In the genomic region with DNA sequence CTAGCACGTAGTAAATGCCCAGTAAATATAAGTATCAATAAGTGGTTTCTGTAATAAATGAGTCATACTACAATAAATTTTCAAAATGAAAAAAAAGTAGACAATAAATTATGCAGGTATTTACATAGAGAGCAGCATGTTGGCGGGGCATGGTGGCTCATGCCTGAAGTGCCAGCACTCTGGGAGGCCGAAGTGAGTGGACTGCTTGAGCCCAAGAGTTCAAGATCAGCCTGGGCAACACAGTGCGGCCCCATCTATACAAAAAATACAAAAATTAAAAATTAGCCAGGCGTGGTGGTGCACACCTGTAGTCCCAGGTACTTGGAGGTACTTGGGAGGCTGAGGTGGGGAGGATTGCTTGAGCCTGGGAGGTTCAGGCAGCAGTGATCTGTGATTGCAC, we compare ENCODE assay signal across 22 cellular contexts.
DNase-seq lines count a peak whose midpoint lies in the region; ATAC-seq and TF ChIP-seq lines count a peak whose summit lies in the region.
"Had no signal": no experiment of that assay in that cellular context is flagged by ENCODE, and none has a peak within 500 bp of the region (broad histone marks: within the 10 kb centered on the region; RNA-seq: fewer than 3 reads in every experiment).

No MANE protein-coding gene starts in this region.

- 83% methylated on average over 5 of the region's 5 CpGs for WGBS in mammary epithelial cell (ENCODE audit: low coverage, missing lambda C conversion rate)
- 97% methylated on average over 5 of the region's 5 CpGs for WGBS in esophagus muscularis mucosa

- no peak for TF ChIP-seq POLR2A in esophagus muscularis mucosa (IDR thresholded peaks at IDR 0.05; ENCODE audit: low read depth)

- H3K79me2 ChIP-seq in mammary epithelial cell (ENCODE audit: insufficient read depth, low read length): no peaks in the 10 kb centered on the region

- CTCF ChIA-PET in MCF 10A (lab: Yijun Ruan, JAX): no interaction called here
- CTCF ChIA-PET in mammary epithelial cell (lab: Charles Lee; ENCODE audit: low non-redundant PET): no interaction called here
- CTCF ChIA-PET in Panc1 (lab: Charles Lee): no interaction called here

- intact Hi-C loops in MCF 10A (cut with micrococcal nuclease) (no loop called here), mammary epithelial cell (cut with micrococcal nuclease) (no loop called here), Panc1 (cut with micrococcal nuclease; ENCODE audit: unreplicated experiment) (no loop called here), esophagus muscularis mucosa (cut with DNase I) (no loop called here), natural killer cell (cut with micrococcal nuclease) (no loop called here)

- POLR2A ChIA-PET in MCF 10A (lab: Yijun Ruan, JAX): interaction anchor here (2.0 kb wide), 1 partner anchor 12 kb away, joined by 6 read pairs; no protein-coding TSS in a partner anchor
- POLR2A ChIA-PET in Panc1 (lab: Charles Lee): no interaction called here

- H3K4me3 Mint-ChIP-seq in MCF 10A (ENCODE audit: unreplicated experiment) (no peak overlapping the region), natural killer cell (no peak overlapping the region)
- H3K4me3 Mint-ChIP-seq: B cell; CD4-positive, alpha-beta T cell; CD8-positive, alpha-beta T cell had no signal

- no peak for ATAC-seq in Panc1
- no peak for ATAC-seq in natural killer cell
- ATAC-seq: A549; CD8-positive, alpha-beta T cell; GM12878 had no signal

- H3K36me3 ChIP-seq in mammary epithelial cell (ENCODE audit: insufficient read depth, low read length): no peaks in the 10 kb centered on the region
- no peaks in the 10 kb centered on the region for H3K36me3 ChIP-seq in Panc1 (ENCODE audit: control insufficient read depth, insufficient read depth, low read length)
- H3K36me3 ChIP-seq in esophagus muscularis mucosa: no peaks in the 10 kb centered on the region
- H3K36me3 ChIP-seq: BLaER1 treated with 17β-estradiol and CSF1 and Interleukin-3, amounts not matched to agents 10 nM and 100 nM had no signal

- in situ Hi-C loops in mammary epithelial cell (cut with MboI; ENCODE audit: low sequenced_read_pairs in 2 of 2): no loop called here
- in situ Hi-C loops in Panc1 (cut with HindIII; ENCODE audit: low pct_unique_long_range_greater_than_20kb, low sequenced_read_pairs): no loop called here

- H3K27me3 ChIP-seq in mammary epithelial cell (ENCODE audit: insufficient read depth, low read length) (no peaks in the 10 kb centered on the region), Panc1 (ENCODE audit: control insufficient read depth, insufficient read depth, low read length) (no peaks in the 10 kb centered on the region), esophagus muscularis mucosa (no peaks in the 10 kb centered on the region)
- H3K27me3 ChIP-seq: BLaER1 treated with 17β-estradiol and CSF1 and Interleukin-3, amounts not matched to agents 10 nM and 100 nM had no signal

- TF ChIP-seq CTCF in MCF 10A (IDR thresholded peaks at IDR 0.05; ENCODE audit: unreplicated experiment) (no peak), mammary epithelial cell (conservative IDR thresholded peaks at IDR 0.05 in 1 of 2, IDR thresholded peaks at IDR 0.05 in 1 of 2; ENCODE audit: extremely low read depth in 1 of 2, insufficient read depth in 1 of 2, low read depth in 1 of 2, low read length in 2 of 2) (no peak), Panc1 (IDR thresholded peaks at IDR 0.05) (no peak), esophagus muscularis mucosa (IDR thresholded peaks at IDR 0.05) (no peak), natural killer cell (IDR thresholded peaks at IDR 0.05) (no peak)

- no peak for TF ChIP-seq EP300 in esophagus muscularis mucosa (IDR thresholded peaks at IDR 0.05)

- dilution Hi-C loops in mammary epithelial cell (cut with HindIII; ENCODE audit: low sequenced_read_pairs): no loop called here

- H3K36me3 Mint-ChIP-seq in MCF 10A (ENCODE audit: insufficient read depth, unreplicated experiment) (no peaks in the 10 kb centered on the region), natural killer cell (no peaks in the 10 kb centered on the region)
- H3K36me3 Mint-ChIP-seq: CD8-positive, alpha-beta T cell had no signal

- no peak overlapping the region for H3K4me3 ChIP-seq in mammary epithelial cell (replicated peaks in 1 of 3; ENCODE audit: insufficient read depth in 1 of 3, low read depth in 2 of 3, low read length in 3 of 3)
- no peak overlapping the region for H3K4me3 ChIP-seq in Panc1 (ENCODE audit: low read depth in 2 of 2, low read length in 2 of 2)
- no peak overlapping the region for H3K4me3 ChIP-seq in esophagus muscularis mucosa
- H3K4me3 ChIP-seq: A549; BLaER1 treated with 17β-estradiol and CSF1 and Interleukin-3, amounts not matched to agents 10 nM and 100 nM; GM12878 had no signal

- no peak for DNase-seq in MCF 10A (ENCODE audit: unreplicated experiment)
- no peak for DNase-seq in mammary epithelial cell
- DNase-seq in Panc1 (ENCODE audit: low read depth, low spot score): no peak
- DNase-seq in esophagus muscularis mucosa (ENCODE audit: extremely low spot score): peak; percentile 62
- no peak for DNase-seq in NCI-H1048 (lab: John Stamatoyannopoulos, UW)
- DNase-seq in natural killer cell: no peak
- DNase-seq: AML-193; Caco-2; Calu3; CD4-positive, alpha-beta T cell; CD8-positive, alpha-beta T cell; DMS53; DMS79; DND-41; EL; GDM1 had no signal

- H3K27ac ChIP-seq in mammary epithelial cell (ENCODE audit: insufficient read depth, low read depth, low read length) (no peak overlapping the region), Panc1 (ENCODE audit: low read length) (peak overlapping the region; percentile 51; the same call in 1 of the 2 replicates), esophagus muscularis mucosa (replicated peaks in 1 of 4) (no peak overlapping the region)
- H3K27ac ChIP-seq: 22Rv1; A549; BLaER1 treated with 17β-estradiol and CSF1 and Interleukin-3, amounts not matched to agents 10 nM and 100 nM; C4-2B had no signal

- H3K27ac Mint-ChIP-seq in MCF 10A (ENCODE audit: low read depth, unreplicated experiment) (peak overlapping the region; percentile 8), natural killer cell (no peak overlapping the region)
- H3K27ac Mint-ChIP-seq: B cell; CD4-positive, alpha-beta T cell; CD8-positive, alpha-beta T cell had no signal

- H3K9me3 Mint-ChIP-seq in MCF 10A (ENCODE audit: unreplicated experiment) (peaks cover 6% of the 10 kb centered on the region), natural killer cell (no peaks in the 10 kb centered on the region)
- H3K9me3 Mint-ChIP-seq: CD4-positive, alpha-beta T cell; CD8-positive, alpha-beta T cell had no signal

- H3K4me1 Mint-ChIP-seq in MCF 10A (ENCODE audit: insufficient read depth, unreplicated experiment): peaks cover 14% of the 10 kb centered on the region
- H3K4me1 Mint-ChIP-seq in natural killer cell: no peaks in the 10 kb centered on the region
- H3K4me1 Mint-ChIP-seq: B cell had no signal

- H3K4me2 ChIP-seq in mammary epithelial cell (ENCODE audit: insufficient read depth, low read depth, low read length): no peak overlapping the region
- H3K4me2 ChIP-seq: A549; BLaER1 treated with 17β-estradiol and CSF1 and Interleukin-3, amounts not matched to agents 10 nM and 100 nM had no signal

- H2AFZ ChIP-seq in mammary epithelial cell (ENCODE audit: low read depth, low read length): no peak overlapping the region

- H3K27me3 Mint-ChIP-seq in MCF 10A (ENCODE audit: insufficient read depth, unreplicated experiment) (no peaks in the 10 kb centered on the region), natural killer cell (ENCODE audit: low read depth in 2 of 2) (no peaks in the 10 kb centered on the region)
- H3K27me3 Mint-ChIP-seq: B cell; CD4-positive, alpha-beta T cell had no signal

- H3K9ac ChIP-seq in mammary epithelial cell (ENCODE audit: insufficient read depth, low read length): no peak overlapping the region
- H3K9ac ChIP-seq: BLaER1 treated with 17β-estradiol and CSF1 and Interleukin-3, amounts not matched to agents 10 nM and 100 nM had no signal

- H4K20me1 ChIP-seq in mammary epithelial cell (ENCODE audit: insufficient read depth, low read length): no peaks in the 10 kb centered on the region
- H4K20me1 ChIP-seq: BLaER1 treated with 17β-estradiol and CSF1 and Interleukin-3, amounts not matched to agents 10 nM and 100 nM had no signal

- BruUV-seq in MCF 10A (replicated peaks; lab: Mats Ljungman, UMichigan) (no TSS peak), mammary epithelial cell (replicated peaks; lab: Mats Ljungman, UMichigan) (no TSS peak), Panc1 (replicated peaks; lab: Mats Ljungman, UMichigan) (no TSS peak)

- H3K4me1 ChIP-seq in mammary epithelial cell (ENCODE audit: insufficient read depth, low read length) (no peaks in the 10 kb centered on the region), Panc1 (ENCODE audit: control insufficient read depth, insufficient read depth, low read length) (no peaks in the 10 kb centered on the region), esophagus muscularis mucosa (peaks cover 0 to 11% (median 5%) of the 10 kb centered on the region in 4 donors)
- H3K4me1 ChIP-seq: A549; BLaER1 treated with 17β-estradiol and CSF1 and Interleukin-3, amounts not matched to agents 10 nM and 100 nM; Caco-2 had no signal

- H3K9me3 ChIP-seq in mammary epithelial cell (replicated peaks; ENCODE audit: insufficient read depth, low read length): no peaks in the 10 kb centered on the region
- H3K9me3 ChIP-seq in Panc1 (ENCODE audit: control insufficient read depth, insufficient read depth, low read depth, low read length): no peaks in the 10 kb centered on the region
- H3K9me3 ChIP-seq in esophagus muscularis mucosa: no peaks in the 10 kb centered on the region
- H3K9me3 ChIP-seq: A549; BLaER1 treated with 17β-estradiol and CSF1 and Interleukin-3, amounts not matched to agents 10 nM and 100 nM; Caco-2 had no signal
